In genomic region chr15:56817690-56818089, GRCh38 we compare ENCODE assay signal across 1 cellular context.
TF ChIP-seq lines count a peak whose summit lies in the region.

No MANE protein-coding gene starts in this region.

TF ChIP-seq in HCT116, 20 proteins besides CTCF, POLR2A, EP300 and RAD21 (continued from another document):
- no peak for TF ChIP-seq REST (IDR thresholded peaks at IDR 0.05; ENCODE audit: low read depth)
- TF ChIP-seq TCF7L2 (IDR thresholded peaks at IDR 0.05; ENCODE audit: borderline replicate concordance, extremely low read depth, insufficient read depth, insufficient read length): no peak
- no peak for TF ChIP-seq SRF (IDR thresholded peaks at IDR 0.05; ENCODE audit: low read depth)
- no peak for TF ChIP-seq MAX (IDR thresholded peaks at IDR 0.05)
- TF ChIP-seq CEBPB (IDR thresholded peaks at IDR 0.05; ENCODE audit: low read depth): no peak
- TF ChIP-seq ZBTB33 (IDR thresholded peaks at IDR 0.05; ENCODE audit: extremely low read depth, insufficient replicate concordance, low read length): no peak
TF ChIP-seq in HCT116: peak in this region for 0.
